8 cellular contexts compared by ENCODE assay signal in genomic region chr22:22397292-22397870, GRCh38.
DNase-seq lines count a peak whose midpoint lies in the region; TF ChIP-seq lines count a peak whose summit lies in the region.

No MANE protein-coding gene starts in this region.

- H3K36me3 Mint-ChIP-seq in endothelial cell (ENCODE audit: low read depth, unreplicated experiment) (no peaks in the 10 kb centered on the region), nephron progenitor cell (ENCODE audit: low read depth) (no peaks in the 10 kb centered on the region)

- H3K9ac ChIP-seq in Loucy (ENCODE audit: low read depth, low read length, poor library complexity, severe bottlenecking) = no peak overlapping the region

- H3K4me3 ChIP-seq in Loucy (ENCODE audit: low read length, poor library complexity, severe bottlenecking) (no peak overlapping the region), Peyer's patch (no peak overlapping the region)

- H3K27me3 Mint-ChIP-seq in endothelial cell (ENCODE audit: unreplicated experiment) = peaks cover 7% of the 10 kb centered on the region
- H3K27me3 Mint-ChIP-seq in nephron progenitor cell (ENCODE audit: low read depth, poor library complexity) = peaks cover 92% of the 10 kb centered on the region

- H3K27me3 ChIP-seq in Loucy (ENCODE audit: insufficient read depth, low read length, poor library complexity, severe bottlenecking) (no peaks in the 10 kb centered on the region), Peyer's patch (no peaks in the 10 kb centered on the region)

- H4K20me1 ChIP-seq in Loucy (ENCODE audit: insufficient read depth, low read length, poor library complexity, severe bottlenecking) = no peaks in the 10 kb centered on the region

- DNase-seq in COLO668 (lab: John Stamatoyannopoulos, UW; ENCODE audit: unreplicated experiment) = peak; percentile 80
- DNase-seq in endothelial cell (ENCODE audit: low spot score) = peak; percentile 21
- DNase-seq in nephron progenitor cell = peak; percentile 18
- DNase-seq in mucosa of gallbladder (ENCODE audit: low spot score) = no peak
- no peak for DNase-seq in SK-N-DZ (ENCODE audit: low spot score)
- DNase-seq in Peyer's patch = no peak
- no peak for DNase-seq in NCI-H1105 (lab: John Stamatoyannopoulos, UW)

- H2AFZ ChIP-seq in Loucy (ENCODE audit: low read length) = no peak overlapping the region

- H3K9me3 ChIP-seq in Loucy (ENCODE audit: insufficient read depth, low read depth, low read length) (no peaks in the 10 kb centered on the region; the same call in 1 of the 2 replicates), Peyer's patch (no peaks in the 10 kb centered on the region)

- H3K4me1 ChIP-seq in Loucy (ENCODE audit: insufficient read depth, low read length, poor library complexity, severe bottlenecking) = peaks cover 10% of the 10 kb centered on the region
- H3K4me1 ChIP-seq in Peyer's patch = no peaks in the 10 kb centered on the region

- TF ChIP-seq POLR2A in Peyer's patch (IDR thresholded peaks at IDR 0.05) = no peak

- H3K36me3 ChIP-seq in Loucy (ENCODE audit: insufficient read depth, low read length) = no peaks in the 10 kb centered on the region
- no peaks in the 10 kb centered on the region for H3K36me3 ChIP-seq in Peyer's patch

- no peak overlapping the region for H3K4me3 Mint-ChIP-seq in endothelial cell (ENCODE audit: unreplicated experiment)
- H3K4me3 Mint-ChIP-seq in nephron progenitor cell = no peak overlapping the region

- H3K27ac Mint-ChIP-seq in endothelial cell (ENCODE audit: unreplicated experiment) (no peak overlapping the region), nephron progenitor cell (no peak overlapping the region)

- H3K79me2 ChIP-seq in Loucy (ENCODE audit: insufficient read depth, low read length) = no peaks in the 10 kb centered on the region

- H3K4me1 Mint-ChIP-seq in endothelial cell (ENCODE audit: unreplicated experiment) (no peaks in the 10 kb centered on the region), nephron progenitor cell (no peaks in the 10 kb centered on the region)

- H3K4me2 ChIP-seq in Loucy (ENCODE audit: low read depth, low read length, poor library complexity, severe bottlenecking) = no peak overlapping the region

- peak; percentile 41 for TF ChIP-seq CTCF in Loucy (conservative IDR thresholded peaks at IDR 0.05; ENCODE audit: low read length)
- TF ChIP-seq CTCF in endothelial cell (IDR thresholded peaks at IDR 0.05; ENCODE audit: unreplicated experiment) = no peak
- TF ChIP-seq CTCF in nephron progenitor cell (IDR thresholded peaks at IDR 0.05) = no peak
- no peak for TF ChIP-seq CTCF in Peyer's patch (IDR thresholded peaks at IDR 0.05)

- no peaks in the 10 kb centered on the region for H3K9me2 ChIP-seq in Loucy (replicated peaks; ENCODE audit: low read depth, low read length)

- peak overlapping the region in 1 of 4 donors; percentile 31 for H3K27ac ChIP-seq in Peyer's patch

- no peaks in the 10 kb centered on the region for H3K9me3 Mint-ChIP-seq in endothelial cell (ENCODE audit: unreplicated experiment)
- H3K9me3 Mint-ChIP-seq in nephron progenitor cell = peaks cover 23% of the 10 kb centered on the region

- no peaks in the 10 kb centered on the region for H3F3A ChIP-seq in Loucy (ENCODE audit: low read depth)

Comparison
In these comparisons a context has a peak if more than half of its experiments do, and no peak if none do; other contexts are left out.
1. DNase-seq: peak in COLO668 (single experiment), endothelial cell (single experiment) and nephron progenitor cell (single experiment); none in mucosa of gallbladder (single experiment), SK-N-DZ (single experiment), Peyer's patch (0 of 3) and NCI-H1105 (single experiment).